18 cellular contexts compared by ENCODE assay signal in the genomic region with DNA sequence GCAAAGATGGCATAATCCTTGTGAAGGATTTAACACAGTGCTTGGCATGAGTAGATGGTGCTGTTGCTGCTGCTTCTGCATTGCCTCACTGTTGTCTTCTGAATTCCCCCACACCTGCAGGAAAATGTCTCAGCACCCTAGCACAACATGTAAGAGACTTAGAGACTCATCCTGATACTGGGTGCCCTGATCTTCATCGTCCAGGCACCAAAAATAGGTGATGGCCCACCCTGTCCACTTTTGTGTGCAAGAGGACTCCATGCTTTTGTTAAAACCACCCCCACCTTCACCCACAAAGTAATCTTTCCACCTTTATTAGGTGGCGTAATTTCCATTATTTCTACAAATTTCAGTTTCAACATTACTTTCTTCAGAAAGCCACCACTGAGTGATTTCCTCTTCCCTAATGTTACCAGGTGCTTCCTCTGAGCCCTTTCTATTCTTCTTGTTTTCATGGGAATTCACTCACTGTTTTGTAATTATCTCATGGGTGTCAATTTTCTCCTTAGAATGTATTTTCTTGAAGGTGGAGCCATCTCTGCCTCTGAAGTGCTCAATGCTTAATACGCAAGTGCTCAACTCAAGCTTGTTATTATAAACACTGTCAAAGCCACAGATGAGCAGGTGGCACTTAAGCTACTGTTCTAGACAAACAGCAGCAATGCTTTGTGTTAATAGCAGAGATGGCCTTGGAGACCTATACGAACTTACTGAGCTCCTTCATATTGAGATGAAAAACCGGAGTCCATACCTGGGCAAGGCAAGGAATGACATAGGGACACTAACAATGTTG.
DNase-seq lines count a peak whose midpoint lies in the region; ATAC-seq, FAIRE-seq and TF ChIP-seq lines count a peak whose summit lies in the region.
"Had no signal": no experiment of that assay in that cellular context is flagged by ENCODE, and none has a peak within 500 bp of the region (broad histone marks: within the 10 kb centered on the region; RNA-seq: fewer than 3 reads in every experiment).

No MANE protein-coding gene starts in this region.

- no peaks in the 10 kb centered on the region for H3K9me3 Mint-ChIP-seq in IgD-negative memory B cell
- no peaks in the 10 kb centered on the region for H3K9me3 Mint-ChIP-seq in activated T-cell treated with anti-CD3 and anti-CD28 coated beads, Interleukin-2, amount 50 U/mL, for 72 hours
- H3K9me3 Mint-ChIP-seq: activated CD4-positive, alpha-beta T cell treated with anti-CD3 and anti-CD28 coated beads, Interleukin-2, amount 10 ng/mL, durations not matched to agents 7 days and 5 days; activated T-cell treated with anti-CD3 and anti-CD28 coated beads, Interleukin-2, amount 50 U/mL, for 4 hours; central memory CD8-positive, alpha-beta T cell had no signal

- H3K36me3 Mint-ChIP-seq in IgD-negative memory B cell: no peaks in the 10 kb centered on the region
- H3K36me3 Mint-ChIP-seq in activated T-cell treated with anti-CD3 and anti-CD28 coated beads, Interleukin-2, amount 50 U/mL, for 72 hours (ENCODE audit: insufficient read depth in 2 of 2): no peaks in the 10 kb centered on the region
- H3K36me3 Mint-ChIP-seq: naive thymus-derived CD8-positive, alpha-beta T cell had no signal

- peak overlapping the region in 3 of 4 donors; percentile 39 to 72 (median 61) for H3K4me3 Mint-ChIP-seq in IgD-negative memory B cell
- H3K4me3 Mint-ChIP-seq in activated T-cell treated with anti-CD3 and anti-CD28 coated beads, Interleukin-2, amount 50 U/mL, for 72 hours: no peak overlapping the region
- H3K4me3 Mint-ChIP-seq: activated CD4-positive, alpha-beta T cell treated with anti-CD3 and anti-CD28 coated beads, Interleukin-2, amount 10 ng/mL, durations not matched to agents 7 days and 5 days; activated T-cell treated with anti-CD3 and anti-CD28 coated beads, Interleukin-2, amount 50 U/mL, for 4 hours; central memory CD8-positive, alpha-beta T cell; naive thymus-derived CD8-positive, alpha-beta T cell had no signal

- intact Hi-C loops in pancreas (cut with DNase I): no loop called here

- no peaks in the 10 kb centered on the region for H3K4me1 ChIP-seq in pancreas
- H3K4me1 ChIP-seq: foreskin keratinocyte had no signal

- no peaks in the 10 kb centered on the region for H3K27me3 Mint-ChIP-seq in IgD-negative memory B cell
- no peaks in the 10 kb centered on the region for H3K27me3 Mint-ChIP-seq in activated T-cell treated with anti-CD3 and anti-CD28 coated beads, Interleukin-2, amount 50 U/mL, for 72 hours (ENCODE audit: low read depth)
- H3K27me3 Mint-ChIP-seq: naive thymus-derived CD8-positive, alpha-beta T cell had no signal

- no peaks in the 10 kb centered on the region for H3K27me3 ChIP-seq in pancreas

- FAIRE-seq in GM12892 (lab: Jason Lieb, UNC) (peak; percentile 14), pancreas (lab: Jason Lieb, UNC) (no peak)
- FAIRE-seq: endometrium had no signal

- peaks cover 21 to 39% (median 36%) of the 10 kb centered on the region in 3 donors for H3K4me1 Mint-ChIP-seq in IgD-negative memory B cell
- H3K4me1 Mint-ChIP-seq in activated T-cell treated with anti-CD3 and anti-CD28 coated beads, Interleukin-2, amount 50 U/mL, for 72 hours (ENCODE audit: low read depth): no peaks in the 10 kb centered on the region
- H3K4me1 Mint-ChIP-seq: activated CD4-positive, alpha-beta T cell treated with anti-CD3 and anti-CD28 coated beads, Interleukin-2, amount 10 ng/mL, durations not matched to agents 7 days and 5 days had no signal

- no peak for TF ChIP-seq CTCF in pancreas (IDR thresholded peaks at IDR 0.05)

- 61 to 66% methylated on average over 5 of the region's 5 CpGs for WGBS in pancreas, 2 donors

- DNase-seq in GM12892 (ENCODE audit: insufficient read length) (no peak), NCI-H774 (lab: John Stamatoyannopoulos, UW) (peak; percentile 42), NOMO-1 treated with dmso at 0.1 percent for 144 hours (lab: John Stamatoyannopoulos, UW; ENCODE audit: unreplicated experiment) (no peak), pancreas (no peak)
- DNase-seq in activated T-cell treated with anti-CD3 and anti-CD28 coated beads, Interleukin-2, amount 50 U/mL, for 72 hours: no peak
- DNase-seq: activated CD4-positive, alpha-beta T cell treated with anti-CD3 and anti-CD28 coated beads, Interleukin-2, amount 10 ng/mL, durations not matched to agents 7 days and 5 days; activated T-cell treated with anti-CD3 and anti-CD28 coated beads, Interleukin-2, amount 50 U/mL, for 4 hours; AML-193; DMS79 treated with DMSO at 0.1 percent for 48 hours; foreskin keratinocyte; MV-4-11; naive thymus-derived CD8-positive, alpha-beta T cell had no signal

- TF ChIP-seq POLR2A in GM12892 (IDR thresholded peaks at IDR 0.05; ENCODE audit: low read depth, low read length): no peak

- H3K36me3 ChIP-seq in pancreas: no peaks in the 10 kb centered on the region

- H3K27ac ChIP-seq in pancreas: no peak overlapping the region
- H3K27ac ChIP-seq: foreskin keratinocyte had no signal

- H3K9me3 ChIP-seq in pancreas: no peaks in the 10 kb centered on the region

- peak overlapping the region in 1 of 3 donors; percentile 56 for H3K27ac Mint-ChIP-seq in IgD-negative memory B cell
- no peak overlapping the region for H3K27ac Mint-ChIP-seq in activated T-cell treated with anti-CD3 and anti-CD28 coated beads, Interleukin-2, amount 50 U/mL, for 72 hours
- H3K27ac Mint-ChIP-seq: activated CD4-positive, alpha-beta T cell treated with anti-CD3 and anti-CD28 coated beads, Interleukin-2, amount 10 ng/mL, durations not matched to agents 7 days and 5 days; naive thymus-derived CD8-positive, alpha-beta T cell had no signal

- peak; percentile 38 for ATAC-seq in GM21381 (IDR thresholded peaks at IDR 0.05; ENCODE audit: unreplicated experiment)
- no peak for ATAC-seq in GM21526 (IDR thresholded peaks at IDR 0.05; ENCODE audit: low FRiP score, unreplicated experiment)
- ATAC-seq in activated T-cell treated with anti-CD3 and anti-CD28 coated beads, Interleukin-2, amount 50 U/mL, for 72 hours (replicated peaks in 1 of 2): no peak
- no peak for ATAC-seq in pancreas
- ATAC-seq: activated T-cell treated with anti-CD3 and anti-CD28 coated beads, Interleukin-2, amount 50 U/mL, for 4 hours; foreskin keratinocyte; HCT116; naive thymus-derived CD8-positive, alpha-beta T cell had no signal

- no peak overlapping the region for H3K4me3 ChIP-seq in pancreas

Comparison
In these comparisons a context has a peak if more than half of its experiments do, and no peak if none do; other contexts are left out.
1. H3K4me3 Mint-ChIP-seq: peak in IgD-negative memory B cell (3 of 4); none in activated T-cell treated with anti-CD3 and anti-CD28 coated beads, Interleukin-2, amount 50 U/mL, for 72 hours (0 of 2).